Comparison of ENCODE assay signal across 13 cellular contexts in genomic region chr9:73780916-73781315, GRCh38.
A peak's percentile ranks its signal among the peaks of the same experiment; 100 is the strongest.
DNase-seq lines count a peak whose midpoint lies in the region; ATAC-seq, FAIRE-seq and TF ChIP-seq lines count a peak whose summit lies in the region.
"Had no signal": no experiment of that assay in that cellular context is flagged by ENCODE, and none has a peak within 500 bp of the region (broad histone marks: within the 10 kb centered on the region; RNA-seq: fewer than 3 reads in every experiment).

No MANE protein-coding gene starts in this region.

- no peak overlapping the region for H2AFZ ChIP-seq in mesenchymal stem cell (ENCODE audit: low read depth, low read length)

- H2AK5ac ChIP-seq in mesenchymal stem cell (ENCODE audit: low read length, severe bottlenecking) = no peak overlapping the region

- H3K79me1 ChIP-seq in mesenchymal stem cell (replicated peaks; ENCODE audit: low read length, poor library complexity, severe bottlenecking) = no peaks in the 10 kb centered on the region

- H3K27me3 ChIP-seq in bronchial epithelial cell (ENCODE audit: control insufficient read depth, insufficient read depth, low read length) (no peaks in the 10 kb centered on the region), mesenchymal stem cell (ENCODE audit: control insufficient read depth in 1 of 2, insufficient read depth in 1 of 2, low read length in 2 of 2) (no peaks in the 10 kb centered on the region), transverse colon (no peaks in the 10 kb centered on the region)

- peak overlapping the region in 1 of 2 experiments; percentile 79 for H3K4ac ChIP-seq in mesenchymal stem cell (ENCODE audit: low read depth in 1 of 2, low read length in 2 of 2)

- H3K4me2 ChIP-seq in mesenchymal stem cell (ENCODE audit: low read length, poor library complexity, severe bottlenecking) = no peak overlapping the region

- H3K9me3 ChIP-seq in mesenchymal stem cell (ENCODE audit: control insufficient read depth, low read length) (no peaks in the 10 kb centered on the region), transverse colon (no peaks in the 10 kb centered on the region)

- no peak overlapping the region for H3K14ac ChIP-seq in mesenchymal stem cell (ENCODE audit: low read length in 2 of 2)

- intact Hi-C loops in transverse colon (cut with DNase I; ENCODE audit: low total_unique reads) = no loop called here

- no peak for TF ChIP-seq CTCF in bronchial epithelial cell (IDR thresholded peaks at IDR 0.05; ENCODE audit: insufficient read depth, low read length, severe bottlenecking)
- TF ChIP-seq CTCF in transverse colon (IDR thresholded peaks at IDR 0.05) = no peak

- peak; percentile 50 for DNase-seq in COLO829 (ENCODE audit: low spot score)
- DNase-seq in MV-4-11 (lab: John Stamatoyannopoulos, UW) = peak; percentile 87
- peak; percentile 95 for DNase-seq in bronchial epithelial cell (ENCODE audit: low read depth)
- peak; percentile 93 for DNase-seq in mesenchymal stem cell
- no peak for DNase-seq in SIG-M5 (lab: John Stamatoyannopoulos, UW)
- DNase-seq in transverse colon = no peak
- DNase-seq in activated naive CD4-positive, alpha-beta T cell treated with Interleukin-2 at 50 U/mL for 16 hours = no peak
- DNase-seq: activated CD4-positive, alpha-beta T cell treated with anti-CD3 and anti-CD28 coated beads, Interleukin-2, amount 50 U/mL, for 4 hours; activated naive CD4-positive, alpha-beta T cell treated with anti-CD3 and anti-CD28 coated beads, Interleukin-2, amount 10 ng/mL, durations not matched to agents 7 days and 5 days; effector CD4-positive, alpha-beta T cell; NCI-H1092 treated with DMSO at 0.1 percent for 48 hours; NCI-H748 treated with DMSO at 0.1 percent for 48 hours had no signal

- H3K27ac ChIP-seq in mesenchymal stem cell (ENCODE audit: low read length, poor library complexity, severe bottlenecking) (peak overlapping the region; percentile 29), transverse colon (no peak overlapping the region)

- H3K4me3 ChIP-seq in bronchial epithelial cell (ENCODE audit: low read depth, low read length) (no peak overlapping the region), mesenchymal stem cell (ENCODE audit: insufficient read depth in 1 of 2, low read depth in 1 of 2, low read length in 2 of 2) (no peak overlapping the region), transverse colon (no peak overlapping the region)

- no peaks in the 10 kb centered on the region for H3K4me1 ChIP-seq in mesenchymal stem cell (ENCODE audit: control insufficient read depth, insufficient read depth, low read depth, low read length)
- H3K4me1 ChIP-seq in transverse colon = no peaks in the 10 kb centered on the region

- in situ Hi-C loops in transverse colon (cut with MboI; ENCODE audit: low pct_ligation_motif_present in 1 of 4, low pct_unique_long_range_greater_than_20kb in 1 of 4, low sequenced_read_pairs in 3 of 4) = no loop called here

- ATAC-seq in HG03521 (IDR thresholded peaks at IDR 0.05; ENCODE audit: unreplicated experiment) = no peak

- H3K9ac ChIP-seq in mesenchymal stem cell (ENCODE audit: low read length) = no peak overlapping the region

- H3K36me3 ChIP-seq in bronchial epithelial cell (ENCODE audit: control insufficient read depth, insufficient read depth, low read length) (no peaks in the 10 kb centered on the region), mesenchymal stem cell (ENCODE audit: control insufficient read depth in 1 of 2, insufficient read depth in 2 of 2, low read depth in 1 of 2, low read length in 2 of 2) (no peaks in the 10 kb centered on the region), transverse colon (no peaks in the 10 kb centered on the region)

- no peak overlapping the region for H2BK15ac ChIP-seq in mesenchymal stem cell (ENCODE audit: low read depth, poor library complexity, severe bottlenecking)

- no peak overlapping the region for H2BK5ac ChIP-seq in mesenchymal stem cell (ENCODE audit: low read depth, low read length, poor library complexity, severe bottlenecking)

- peak overlapping the region; percentile 61 for H2BK120ac ChIP-seq in mesenchymal stem cell (ENCODE audit: low read depth, low read length)

- peak overlapping the region; percentile 64 for H4K8ac ChIP-seq in mesenchymal stem cell (ENCODE audit: low read length)

- no peak for TF ChIP-seq POLR2A in transverse colon (IDR thresholded peaks at IDR 0.05)

- no peak overlapping the region for H2BK12ac ChIP-seq in mesenchymal stem cell (ENCODE audit: low read length in 2 of 2)

- no peak overlapping the region for H3K23ac ChIP-seq in mesenchymal stem cell (ENCODE audit: low read length in 2 of 2)

- H3K18ac ChIP-seq in mesenchymal stem cell (ENCODE audit: low read depth in 1 of 2, low read length in 2 of 2) = peak overlapping the region in 1 of 2 experiments; percentile 94

- no peak for TF ChIP-seq EP300 in transverse colon (IDR thresholded peaks at IDR 0.05; ENCODE audit: low read depth)

- FAIRE-seq in bronchial epithelial cell (lab: Jason Lieb, UNC) = no peak

- H4K91ac ChIP-seq in mesenchymal stem cell (ENCODE audit: low read length) = no peak overlapping the region

Comparison
In these comparisons a context has a peak if more than half of its experiments do, and no peak if none do; other contexts are left out.
1. DNase-seq: peak in COLO829 (single experiment), MV-4-11 (single experiment), bronchial epithelial cell (single experiment) and mesenchymal stem cell (single experiment); none in SIG-M5 (single experiment), transverse colon (single experiment) and activated naive CD4-positive, alpha-beta T cell treated with Interleukin-2 at 50 U/mL for 16 hours (single experiment).